ENCODE assay signal across 11 cellular contexts in genomic region chr11:66281776-66282467, GRCh38. TPM values are rescaled to one million over a fixed set of nuclear protein-coding genes. Genes with fewer than 3 reads are reported as not detected.
DNase-seq lines count a peak whose midpoint lies in the region; ATAC-seq and TF ChIP-seq lines count a peak whose summit lies in the region.
"Had no signal": no experiment of that assay in that cellular context is flagged by ENCODE, and none has a peak within 500 bp of the region (broad histone marks: within the 10 kb centered on the region; RNA-seq: fewer than 3 reads in every experiment).

No MANE protein-coding gene starts in this region.

- H3K36me3 ChIP-seq in right atrium auricular region: peaks cover 8% of the 10 kb centered on the region

- peak overlapping the region; percentile 53 for H3K27ac Mint-ChIP-seq in activated CD4-positive, alpha-beta T cell treated with anti-CD3 and anti-CD28 coated beads, Interleukin-2, amount 10 ng/mL, durations not matched to agents 24 days and 14 days
- peak overlapping the region; percentile 93 for H3K27ac Mint-ChIP-seq in endothelial cell (ENCODE audit: unreplicated experiment)
- H3K27ac Mint-ChIP-seq in stimulated activated memory B cell treated with anti-CD40 and anti-IgM and Interleukin-4, amounts not matched to agents 10 μg/mL and 1 μg/mL and 100 μg/mL, for 72 hours: peak overlapping the region; percentile 57

- DNase-seq in activated CD4-positive, alpha-beta T cell treated with anti-CD3 and anti-CD28 coated beads, Interleukin-2, amount 10 ng/mL, durations not matched to agents 24 days and 14 days: no peak
- DNase-seq in activated CD4-positive, alpha-beta T cell treated with anti-CD3 and anti-CD28 coated beads, Interleukin-2, amount 50 U/mL, for 1 hour: no peak
- DNase-seq in endothelial cell (ENCODE audit: low spot score) (no peak), right atrium auricular region (ENCODE audit: low spot score) (no peak), G401 (ENCODE audit: low spot score) (no peak), AG08396 (ENCODE audit: low spot score) (no peak)

- in situ Hi-C loops in G401 (cut with HindIII; ENCODE audit: low sequenced_read_pairs): no loop called here

- H3K27me3 Mint-ChIP-seq in activated CD4-positive, alpha-beta T cell treated with anti-CD3 and anti-CD28 coated beads, Interleukin-2, amount 10 ng/mL, durations not matched to agents 24 days and 14 days: peaks cover 7% of the 10 kb centered on the region
- peaks cover 19% of the 10 kb centered on the region for H3K27me3 Mint-ChIP-seq in endothelial cell (ENCODE audit: unreplicated experiment)
- H3K27me3 Mint-ChIP-seq in stimulated activated memory B cell treated with anti-CD40 and anti-IgM and Interleukin-4, amounts not matched to agents 10 μg/mL and 1 μg/mL and 100 μg/mL, for 72 hours: peaks cover 21% of the 10 kb centered on the region

- no peaks in the 10 kb centered on the region for H3K9me3 Mint-ChIP-seq in activated CD4-positive, alpha-beta T cell treated with anti-CD3 and anti-CD28 coated beads, Interleukin-2, amount 10 ng/mL, durations not matched to agents 24 days and 14 days
- no peaks in the 10 kb centered on the region for H3K9me3 Mint-ChIP-seq in endothelial cell (ENCODE audit: unreplicated experiment)
- H3K9me3 Mint-ChIP-seq in stimulated activated memory B cell treated with anti-CD40 and anti-IgM and Interleukin-4, amounts not matched to agents 10 μg/mL and 1 μg/mL and 100 μg/mL, for 72 hours: no peaks in the 10 kb centered on the region

- no peak overlapping the region for H3K4me3 ChIP-seq in right atrium auricular region
- H3K4me3 ChIP-seq: HAP-1, heart left ventricle, skin epidermis had no signal

- no peak overlapping the region for H3K27ac ChIP-seq in right atrium auricular region
- H3K27ac ChIP-seq: heart left ventricle had no signal

- intact Hi-C loops in activated CD4-positive, alpha-beta T cell treated with anti-CD3 and anti-CD28 coated beads, Interleukin-2, amount 10 ng/mL, durations not matched to agents 24 days and 14 days (cut with micrococcal nuclease): loop anchor here (1.0 kb wide), 2 partner anchors 15 to 60 kb away; no protein-coding TSS in a partner anchor

- H3K27me3 ChIP-seq in right atrium auricular region: no peaks in the 10 kb centered on the region
- H3K27me3 ChIP-seq: heart left ventricle had no signal

- peaks cover 0 to 43% of the 10 kb centered on the region in 2 donors for H3K4me1 ChIP-seq in right atrium auricular region
- H3K4me1 ChIP-seq: HAP-1 had no signal

- H3K4me1 Mint-ChIP-seq in activated CD4-positive, alpha-beta T cell treated with anti-CD3 and anti-CD28 coated beads, Interleukin-2, amount 10 ng/mL, durations not matched to agents 24 days and 14 days: peaks cover 26% of the 10 kb centered on the region
- H3K4me1 Mint-ChIP-seq in endothelial cell (ENCODE audit: unreplicated experiment): peaks cover 11% of the 10 kb centered on the region
- peaks cover 76% of the 10 kb centered on the region for H3K4me1 Mint-ChIP-seq in stimulated activated memory B cell treated with anti-CD40 and anti-IgM and Interleukin-4, amounts not matched to agents 10 μg/mL and 1 μg/mL and 100 μg/mL, for 72 hours

- ATAC-seq in stimulated activated memory B cell treated with anti-CD40 and anti-IgM and Interleukin-4, amounts not matched to agents 10 μg/mL and 1 μg/mL and 100 μg/mL, for 72 hours: no peak

- no peaks in the 10 kb centered on the region for H3K9me3 ChIP-seq in right atrium auricular region
- H3K9me3 ChIP-seq: HAP-1, heart left ventricle had no signal

- TF ChIP-seq CTCF in endothelial cell (IDR thresholded peaks at IDR 0.05; ENCODE audit: unreplicated experiment) (no peak), right atrium auricular region (IDR thresholded peaks at IDR 0.05) (no peak)

- H3K36me3 Mint-ChIP-seq in activated CD4-positive, alpha-beta T cell treated with anti-CD3 and anti-CD28 coated beads, Interleukin-2, amount 10 ng/mL, durations not matched to agents 24 days and 14 days (ENCODE audit: low read depth): peaks cover 3% of the 10 kb centered on the region
- peaks cover 8% of the 10 kb centered on the region for H3K36me3 Mint-ChIP-seq in endothelial cell (ENCODE audit: low read depth, unreplicated experiment)
- peaks cover 9% of the 10 kb centered on the region for H3K36me3 Mint-ChIP-seq in stimulated activated memory B cell treated with anti-CD40 and anti-IgM and Interleukin-4, amounts not matched to agents 10 μg/mL and 1 μg/mL and 100 μg/mL, for 72 hours

- no peak overlapping the region for H3K4me3 Mint-ChIP-seq in activated CD4-positive, alpha-beta T cell treated with anti-CD3 and anti-CD28 coated beads, Interleukin-2, amount 10 ng/mL, durations not matched to agents 24 days and 14 days
- no peak overlapping the region for H3K4me3 Mint-ChIP-seq in endothelial cell (ENCODE audit: unreplicated experiment)
- H3K4me3 Mint-ChIP-seq in stimulated activated memory B cell treated with anti-CD40 and anti-IgM and Interleukin-4, amounts not matched to agents 10 μg/mL and 1 μg/mL and 100 μg/mL, for 72 hours: no peak overlapping the region

TF ChIP-seq in PFSK-1, 5 proteins besides CTCF, POLR2A, EP300 and RAD21:
- TF ChIP-seq POLR2AphosphoS5 (IDR thresholded peaks at IDR 0.05; ENCODE audit: low read depth, low read length): peak; percentile 10; the same call in 1 of the 2 replicates
- TF ChIP-seq, protein P1, sequence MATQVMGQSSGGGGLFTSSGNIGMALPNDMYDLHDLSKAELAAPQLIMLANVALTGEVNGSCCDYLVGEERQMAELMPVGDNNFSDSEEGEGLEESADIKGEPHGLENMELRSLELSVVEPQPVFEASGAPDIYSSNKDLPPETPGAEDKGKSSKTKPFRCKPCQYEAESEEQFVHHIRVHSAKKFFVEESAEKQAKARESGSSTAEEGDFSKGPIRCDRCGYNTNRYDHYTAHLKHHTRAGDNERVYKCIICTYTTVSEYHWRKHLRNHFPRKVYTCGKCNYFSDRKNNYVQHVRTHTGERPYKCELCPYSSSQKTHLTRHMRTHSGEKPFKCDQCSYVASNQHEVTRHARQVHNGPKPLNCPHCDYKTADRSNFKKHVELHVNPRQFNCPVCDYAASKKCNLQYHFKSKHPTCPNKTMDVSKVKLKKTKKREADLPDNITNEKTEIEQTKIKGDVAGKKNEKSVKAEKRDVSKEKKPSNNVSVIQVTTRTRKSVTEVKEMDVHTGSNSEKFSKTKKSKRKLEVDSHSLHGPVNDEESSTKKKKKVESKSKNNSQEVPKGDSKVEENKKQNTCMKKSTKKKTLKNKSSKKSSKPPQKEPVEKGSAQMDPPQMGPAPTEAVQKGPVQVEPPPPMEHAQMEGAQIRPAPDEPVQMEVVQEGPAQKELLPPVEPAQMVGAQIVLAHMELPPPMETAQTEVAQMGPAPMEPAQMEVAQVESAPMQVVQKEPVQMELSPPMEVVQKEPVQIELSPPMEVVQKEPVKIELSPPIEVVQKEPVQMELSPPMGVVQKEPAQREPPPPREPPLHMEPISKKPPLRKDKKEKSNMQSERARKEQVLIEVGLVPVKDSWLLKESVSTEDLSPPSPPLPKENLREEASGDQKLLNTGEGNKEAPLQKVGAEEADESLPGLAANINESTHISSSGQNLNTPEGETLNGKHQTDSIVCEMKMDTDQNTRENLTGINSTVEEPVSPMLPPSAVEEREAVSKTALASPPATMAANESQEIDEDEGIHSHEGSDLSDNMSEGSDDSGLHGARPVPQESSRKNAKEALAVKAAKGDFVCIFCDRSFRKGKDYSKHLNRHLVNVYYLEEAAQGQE (IDR thresholded peaks at IDR 0.05; ENCODE audit: insufficient read depth in 1 of 2, low read depth in 2 of 2, low read length in 2 of 2): no peak

RNA-seq across cellular contexts. Expression of gene CNIH2, which starts 3.9 kb away (rescaled TPM):
- 1.0 and 2.7 TPM in 2 replicates for total RNA-seq in activated CD4-positive, alpha-beta T cell treated with anti-CD3 and anti-CD28 coated beads, Interleukin-2, amount 10 ng/mL, durations not matched to agents 24 days and 14 days
- 0.30 TPM for polyA plus RNA-seq in PFSK-1 (2012; ENCODE audit: insufficient read length, low read depth)
- total RNA-seq in endothelial cell (ENCODE audit: unreplicated experiment) (1.9 TPM), right atrium auricular region (not detected)
- total RNA-seq in G401 (2014; rRNA removed; shearing (Covaris generic)): 4.4 and 12.4 TPM in 2 replicates

RNA-seq across cellular contexts. Expression of gene YIF1A, which starts 7.0 kb away (rescaled TPM):
- 108 and 119 TPM in 2 replicates for total RNA-seq in activated CD4-positive, alpha-beta T cell treated with anti-CD3 and anti-CD28 coated beads, Interleukin-2, amount 10 ng/mL, durations not matched to agents 24 days and 14 days
- polyA plus RNA-seq in PFSK-1 (2012; ENCODE audit: insufficient read length, low read depth): 198 TPM
- 48.0 TPM for total RNA-seq in endothelial cell (ENCODE audit: unreplicated experiment)
- total RNA-seq in right atrium auricular region: 100 to 1,000 TPM in 1 of 2 donors, 10 to 100 TPM in 1; 68.1 to 100 TPM
- 106 and 113 TPM in 2 replicates for total RNA-seq in G401 (2014; rRNA removed; shearing (Covaris generic))

RNA-seq across cellular contexts. Expression of gene TMEM151A, which starts 9.8 kb away (rescaled TPM):
- total RNA-seq in activated CD4-positive, alpha-beta T cell treated with anti-CD3 and anti-CD28 coated beads, Interleukin-2, amount 10 ng/mL, durations not matched to agents 24 days and 14 days: not detected in 2 replicates
- not detected for polyA plus RNA-seq in PFSK-1 (2012; ENCODE audit: insufficient read length, low read depth)
- total RNA-seq in endothelial cell (ENCODE audit: unreplicated experiment) (not detected), right atrium auricular region (1 to 10 TPM; 1.4 to 5.5 TPM)
- 2.8 TPM in 1 of 2 replicates, not detected in the other for total RNA-seq in G401 (2014; rRNA removed; shearing (Covaris generic))

RNA-seq across cellular contexts. Expression of gene RAB1B, which starts 13.5 kb away (rescaled TPM):
- total RNA-seq in activated CD4-positive, alpha-beta T cell treated with anti-CD3 and anti-CD28 coated beads, Interleukin-2, amount 10 ng/mL, durations not matched to agents 24 days and 14 days: 117 and 123 TPM in 2 replicates
- 123 TPM for polyA plus RNA-seq in PFSK-1 (2012; ENCODE audit: insufficient read length, low read depth)
- total RNA-seq in endothelial cell (ENCODE audit: unreplicated experiment) (189 TPM), right atrium auricular region (100 to 1,000 TPM in 1 of 2 donors, 10 to 100 TPM in 1; 95.6 to 115 TPM)
- total RNA-seq in G401 (2014; rRNA removed; shearing (Covaris generic)): 67.8 and 81.8 TPM in 2 replicates

RNA-seq across cellular contexts. Expression of gene KLC2, which starts 24.4 kb away (rescaled TPM):
- 56.6 and 57.0 TPM in 2 replicates for total RNA-seq in activated CD4-positive, alpha-beta T cell treated with anti-CD3 and anti-CD28 coated beads, Interleukin-2, amount 10 ng/mL, durations not matched to agents 24 days and 14 days
- polyA plus RNA-seq in PFSK-1 (2012; ENCODE audit: insufficient read length, low read depth): 81.5 TPM
- 35.1 TPM for total RNA-seq in endothelial cell (ENCODE audit: unreplicated experiment)
- total RNA-seq in right atrium auricular region: 10 to 100 TPM; 17.7 to 29.6 TPM
- 17.2 and 18.3 TPM in 2 replicates for total RNA-seq in G401 (2014; rRNA removed; shearing (Covaris generic))
